ENCODE assay signal across 10 cellular contexts in the genomic region with DNA sequence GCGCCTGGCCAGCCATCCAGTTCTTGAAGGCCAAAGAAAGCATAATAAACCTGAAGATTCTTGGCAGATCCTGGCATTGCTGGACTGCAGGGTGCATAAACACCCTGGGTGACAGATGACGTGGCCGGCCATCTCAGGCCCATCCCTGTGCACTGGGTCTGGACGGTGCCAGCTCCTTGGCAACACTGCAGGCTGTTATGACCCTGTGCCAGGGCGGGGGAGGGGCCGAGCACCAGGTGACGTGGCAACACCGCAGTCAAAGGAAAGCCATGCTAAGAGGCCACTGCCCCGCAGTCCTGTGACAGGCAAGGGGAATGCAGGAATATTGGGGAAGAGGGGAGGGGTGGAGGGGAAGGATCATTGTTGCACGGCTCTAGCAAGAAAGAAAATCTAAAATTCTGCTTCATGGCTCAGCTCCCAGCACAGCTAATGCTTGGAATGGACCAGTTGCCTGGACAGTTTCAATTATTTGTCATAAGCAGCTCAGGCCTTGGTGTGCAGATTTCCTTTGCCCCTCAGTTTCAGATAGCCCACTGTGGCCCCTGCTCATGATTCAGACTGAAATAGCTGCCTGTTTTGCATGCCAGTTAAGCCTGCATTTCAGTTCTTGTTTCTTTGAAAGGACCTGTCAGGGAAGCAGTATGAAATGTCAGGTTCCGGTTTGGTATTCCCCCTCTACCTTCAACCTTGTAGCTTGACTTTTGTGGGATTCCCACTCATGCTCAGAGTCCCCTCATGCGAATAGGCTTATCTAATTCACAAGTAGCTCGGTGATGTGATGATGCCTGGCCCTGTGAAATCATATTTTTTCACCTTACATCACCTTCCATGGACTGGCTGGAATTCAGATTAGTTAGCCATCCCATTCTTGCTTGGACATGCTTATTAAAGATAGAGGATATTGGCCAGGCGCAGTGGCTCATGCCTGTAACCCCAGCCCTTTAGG. TPM values are rescaled to one million over a fixed set of nuclear protein-coding genes. Genes with fewer than 3 reads are reported as not detected.
A peak's percentile ranks its signal among the peaks of the same experiment; 100 is the strongest.
DNase-seq lines count a peak whose midpoint lies in the region; ATAC-seq and TF ChIP-seq lines count a peak whose summit lies in the region.
"Had no signal": no experiment of that assay in that cellular context is flagged by ENCODE, and none has a peak within 500 bp of the region (broad histone marks: within the 10 kb centered on the region; RNA-seq: fewer than 3 reads in every experiment).

No MANE protein-coding gene starts in this region.

- no peak overlapping the region for H3K27ac Mint-ChIP-seq in activated CD8-positive, alpha-beta memory T cell treated with anti-CD3 and anti-CD28 coated beads, Interleukin-2, amount 10 ng/mL, durations not matched to agents 7 days and 5 days
- H3K27ac Mint-ChIP-seq in naive B cell (peak overlapping the region; percentile 98 to 100 (median 98)), CD14-positive monocyte (peak overlapping the region in 1 of 7 donors; percentile 5)
- H3K27ac Mint-ChIP-seq: activated naive CD4-positive, alpha-beta T cell treated with anti-CD3 and anti-CD28 coated beads, Interleukin-2, amount 50 U/mL, for 24 hours had no signal

- CTCF ChIA-PET in activated CD8-positive, alpha-beta memory T cell treated with anti-CD3 and anti-CD28 coated beads, Interleukin-2, amount 10 ng/mL, durations not matched to agents 7 days and 5 days (lab: Charles Lee): interaction anchor here (0.6 kb wide), 1 partner anchor 483 kb away, joined by 3 read pairs; no protein-coding TSS in a partner anchor

- H3K4me1 Mint-ChIP-seq in activated CD8-positive, alpha-beta memory T cell treated with anti-CD3 and anti-CD28 coated beads, Interleukin-2, amount 10 ng/mL, durations not matched to agents 7 days and 5 days: peaks cover 13% of the 10 kb centered on the region
- H3K4me1 Mint-ChIP-seq in naive B cell (peaks cover 34 to 75% (median 48%) of the 10 kb centered on the region in 3 donors), CD14-positive monocyte (no peaks in the 10 kb centered on the region)

- H3K9me3 Mint-ChIP-seq in activated CD8-positive, alpha-beta memory T cell treated with anti-CD3 and anti-CD28 coated beads, Interleukin-2, amount 10 ng/mL, durations not matched to agents 7 days and 5 days (ENCODE audit: low read depth): no peaks in the 10 kb centered on the region
- H3K9me3 Mint-ChIP-seq in naive B cell: no peaks in the 10 kb centered on the region
- peaks cover 0 to 1% (median 0%) of the 10 kb centered on the region in 7 donors for H3K9me3 Mint-ChIP-seq in CD14-positive monocyte
- H3K9me3 Mint-ChIP-seq: activated naive CD4-positive, alpha-beta T cell treated with anti-CD3 and anti-CD28 coated beads, Interleukin-2, amount 50 U/mL, for 24 hours had no signal

- DNase-seq in activated CD8-positive, alpha-beta memory T cell treated with anti-CD3 and anti-CD28 coated beads, Interleukin-2, amount 10 ng/mL, durations not matched to agents 7 days and 5 days: peak; percentile 45
- DNase-seq in activated CD8-positive, alpha-beta memory T cell treated with anti-CD3 and anti-CD28 coated beads, Interleukin-2, amount 50 U/mL, for 48 hours: no peak
- DNase-seq in NCI-H226: peak; percentile 6
- DNase-seq in dorsolateral prefrontal cortex: peak; percentile 26 to 96 (median 50)
- peak; percentile 90 for DNase-seq in naive B cell
- no peak for DNase-seq in CD14-positive monocyte (ENCODE audit: low spot score)
- no peak for DNase-seq in NCI-H82 treated with DMSO at 0.1 percent for 48 hours (lab: John Stamatoyannopoulos, UW; ENCODE audit: unreplicated experiment)
- DNase-seq: DND-41 had no signal

- H3K27me3 Mint-ChIP-seq in activated CD8-positive, alpha-beta memory T cell treated with anti-CD3 and anti-CD28 coated beads, Interleukin-2, amount 10 ng/mL, durations not matched to agents 7 days and 5 days: no peaks in the 10 kb centered on the region
- H3K27me3 Mint-ChIP-seq in naive B cell (no peaks in the 10 kb centered on the region), CD14-positive monocyte (ENCODE audit: low read depth in 3 of 3) (peaks cover 0 to 5% (median 3%) of the 10 kb centered on the region in 3 donors)
- H3K27me3 Mint-ChIP-seq: activated naive CD4-positive, alpha-beta T cell treated with anti-CD3 and anti-CD28 coated beads, Interleukin-2, amount 50 U/mL, for 24 hours had no signal

- no peaks in the 10 kb centered on the region for H3K27me3 ChIP-seq in dorsolateral prefrontal cortex

- TF ChIP-seq CTCF in dorsolateral prefrontal cortex (IDR thresholded peaks at IDR 0.05 in 54 of 56, conservative IDR thresholded peaks at IDR 0.05 in 2 of 56; ENCODE audit: low read depth in 1 of 56, partially characterized antibody in 56 of 56) (no peak), CD14-positive monocyte (IDR thresholded peaks at IDR 0.05) (no peak)

- peak overlapping the region in 8 of 59 donors; percentile 19 to 62 (median 46) for H3K27ac ChIP-seq in dorsolateral prefrontal cortex

- no peak for ATAC-seq in activated CD8-positive, alpha-beta memory T cell treated with anti-CD3 and anti-CD28 coated beads, Interleukin-2, amount 10 ng/mL, durations not matched to agents 7 days and 5 days
- ATAC-seq in HG02623 (IDR thresholded peaks at IDR 0.05; ENCODE audit: unreplicated experiment) (peak; percentile 83), naive B cell (ENCODE audit: low read depth in 2 of 2) (peak; percentile 92 to 93)

- H3K4me3 Mint-ChIP-seq in activated CD8-positive, alpha-beta memory T cell treated with anti-CD3 and anti-CD28 coated beads, Interleukin-2, amount 10 ng/mL, durations not matched to agents 7 days and 5 days: no peak overlapping the region
- peak overlapping the region; percentile 52 to 92 (median 80) for H3K4me3 Mint-ChIP-seq in naive B cell
- H3K4me3 Mint-ChIP-seq in CD14-positive monocyte: no peak overlapping the region
- H3K4me3 Mint-ChIP-seq: activated naive CD4-positive, alpha-beta T cell treated with anti-CD3 and anti-CD28 coated beads, Interleukin-2, amount 50 U/mL, for 24 hours had no signal

- intact Hi-C loops in dorsolateral prefrontal cortex (cut with DNase I) (no loop called here), CD14-positive monocyte (cut with micrococcal nuclease) (no loop called here)

- H3K36me3 Mint-ChIP-seq in activated CD8-positive, alpha-beta memory T cell treated with anti-CD3 and anti-CD28 coated beads, Interleukin-2, amount 10 ng/mL, durations not matched to agents 7 days and 5 days: no peaks in the 10 kb centered on the region
- no peaks in the 10 kb centered on the region for H3K36me3 Mint-ChIP-seq in naive B cell
- H3K36me3 Mint-ChIP-seq in CD14-positive monocyte: no peaks in the 10 kb centered on the region
- H3K36me3 Mint-ChIP-seq: activated naive CD4-positive, alpha-beta T cell treated with anti-CD3 and anti-CD28 coated beads, Interleukin-2, amount 50 U/mL, for 24 hours had no signal

- H3K4me3 ChIP-seq in dorsolateral prefrontal cortex: no peak overlapping the region

RNA-seq across cellular contexts. Expression of a gene that starts 29.7 kb away (rescaled TPM):
- 100 to 1,000 TPM; 127 to 153 TPM for total RNA-seq in activated CD8-positive, alpha-beta memory T cell treated with anti-CD3 and anti-CD28 coated beads, Interleukin-2, amount 10 ng/mL, durations not matched to agents 7 days and 5 days
- 100 to 1,000 TPM; 139 to 229 (median 190) TPM for total RNA-seq in dorsolateral prefrontal cortex
- 100 to 1,000 TPM in 5 of 6 donors, 10 to 100 TPM in 1; 71.3 to 140 (median 124) TPM for polyA plus RNA-seq in naive B cell (ENCODE audit: low read depth in 6 of 6)
- 10 to 100 TPM; 17.8 to 31.9 TPM for polyA plus RNA-seq in CD14-positive monocyte

Comparison
In these comparisons a context has a peak if more than half of its experiments do, and no peak if none do; other contexts are left out.
1. DNase-seq: peak in activated CD8-positive, alpha-beta memory T cell treated with anti-CD3 and anti-CD28 coated beads, Interleukin-2, amount 10 ng/mL, durations not matched to agents 7 days and 5 days (single experiment), NCI-H226 (single experiment), dorsolateral prefrontal cortex (10 of 10) and naive B cell (single experiment); none in activated CD8-positive, alpha-beta memory T cell treated with anti-CD3 and anti-CD28 coated beads, Interleukin-2, amount 50 U/mL, for 48 hours (single experiment), CD14-positive monocyte (single experiment) and NCI-H82 treated with DMSO at 0.1 percent for 48 hours (single experiment).
2. H3K4me3 Mint-ChIP-seq: peak in naive B cell (8 of 8); none in activated CD8-positive, alpha-beta memory T cell treated with anti-CD3 and anti-CD28 coated beads, Interleukin-2, amount 10 ng/mL, durations not matched to agents 7 days and 5 days (single experiment) and CD14-positive monocyte (0 of 2).